In the genomic region with DNA sequence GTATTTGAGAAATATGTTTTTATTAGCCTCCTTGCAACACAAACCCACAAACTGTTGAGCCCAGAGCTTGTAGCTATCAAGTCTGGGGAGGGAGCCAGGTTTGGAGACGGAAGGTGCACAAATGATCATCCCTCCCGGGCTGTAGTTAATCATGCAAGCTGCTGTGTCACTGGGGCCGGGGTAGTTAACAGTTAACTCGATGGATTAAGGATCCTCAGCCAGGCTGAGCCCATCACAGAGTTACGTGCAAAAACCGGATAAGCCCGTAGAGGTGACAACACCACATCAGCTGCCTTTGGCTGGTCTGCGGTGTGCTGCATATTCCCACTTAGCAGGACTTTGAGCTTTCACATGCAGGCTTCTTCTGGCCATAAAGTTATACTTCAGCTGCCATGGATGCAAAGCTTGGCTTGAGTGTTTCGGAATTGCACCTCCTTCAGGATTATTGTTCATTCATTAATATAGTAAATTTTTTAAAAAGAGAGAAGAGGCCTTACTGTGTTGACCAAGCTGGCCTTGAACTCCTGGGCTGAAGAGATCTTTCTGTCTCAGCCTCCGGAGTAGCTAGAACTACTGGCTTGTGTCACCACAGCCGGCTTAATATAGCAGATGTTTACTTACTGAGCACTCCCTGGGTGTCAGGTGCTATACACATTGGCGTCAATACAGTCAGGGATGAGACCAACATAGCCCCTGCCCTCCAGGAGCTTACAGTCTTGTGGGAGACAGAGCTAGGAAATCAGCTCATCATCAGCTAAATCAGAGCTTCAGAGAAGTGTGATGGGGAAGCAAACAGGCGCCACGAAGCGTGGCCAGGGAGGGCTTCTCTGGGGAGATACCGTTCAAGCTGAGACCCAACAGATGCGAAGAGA, we compare ENCODE assay signal across 9 cellular contexts.
DNase-seq lines count a peak whose midpoint lies in the region; ATAC-seq and TF ChIP-seq lines count a peak whose summit lies in the region.
"Had no signal": no experiment of that assay in that cellular context is flagged by ENCODE, and none has a peak within 500 bp of the region (broad histone marks: within the 10 kb centered on the region; RNA-seq: fewer than 3 reads in every experiment).

No MANE protein-coding gene starts in this region.

- no peaks in the 10 kb centered on the region for H3K27me3 ChIP-seq in stomach
- H3K27me3 ChIP-seq in CD8-positive, alpha-beta memory T cell (ENCODE audit: insufficient read depth, low read length, poor library complexity, severe bottlenecking), result no peaks in the 10 kb centered on the region

- CTCF ChIA-PET in CD8-positive, alpha-beta memory T cell (lab: Charles Lee), result interaction anchor here (0.9 to 1.0 kb wide), 2 partner anchors 11 to 40 kb away, joined by 3 to 4 read pairs; no protein-coding TSS in a partner anchor

- peaks cover 11 to 20% (median 20%) of the 10 kb centered on the region in 3 donors for H3K4me1 Mint-ChIP-seq in CD8-positive, alpha-beta memory T cell

- peak overlapping the region in 1 of 8 donors; percentile 22 for H3K27ac Mint-ChIP-seq in CD8-positive, alpha-beta memory T cell

- H3K27me3 Mint-ChIP-seq in CD8-positive, alpha-beta memory T cell, result no peaks in the 10 kb centered on the region

- ATAC-seq in left ventricle myocardium superior, result peak; percentile 7
- ATAC-seq in GM18520 (IDR thresholded peaks at IDR 0.05; ENCODE audit: unreplicated experiment), result no peak

- H3K9me3 ChIP-seq in stomach, result no peaks in the 10 kb centered on the region
- no peaks in the 10 kb centered on the region for H3K9me3 ChIP-seq in CD8-positive, alpha-beta memory T cell (ENCODE audit: low read length)

- no peak for TF ChIP-seq CTCF in stomach (IDR thresholded peaks at IDR 0.05)

- peaks cover 15 to 49% (median 31%) of the 10 kb centered on the region in 4 donors for H3K4me1 ChIP-seq in stomach
- peaks cover 18% of the 10 kb centered on the region for H3K4me1 ChIP-seq in CD8-positive, alpha-beta memory T cell (ENCODE audit: insufficient read depth, low read length)

- H3K27ac ChIP-seq in stomach, result peak overlapping the region in 4 of 5 donors; percentile 69 to 77 (median 74)
- no peak overlapping the region for H3K27ac ChIP-seq in CD8-positive, alpha-beta memory T cell (ENCODE audit: low read depth, low read length)
- H3K27ac ChIP-seq: 22Rv1 had no signal

- no peak for TF ChIP-seq POLR2A in stomach (IDR thresholded peaks at IDR 0.05)

- no peak for TF ChIP-seq EP300 in stomach (IDR thresholded peaks at IDR 0.05)

- peaks cover 5 to 62% (median 24%) of the 10 kb centered on the region in 3 donors for H3K36me3 Mint-ChIP-seq in CD8-positive, alpha-beta memory T cell

- no peak overlapping the region for H3K4me3 Mint-ChIP-seq in CD8-positive, alpha-beta memory T cell

- intact Hi-C loops in left ventricle myocardium superior (cut with micrococcal nuclease) (no loop called here), stomach (cut with DNase I; ENCODE audit: low total_unique reads) (no loop called here)

- H3K9me3 Mint-ChIP-seq in CD8-positive, alpha-beta memory T cell, result no peaks in the 10 kb centered on the region

- POLR2A ChIA-PET in CD8-positive, alpha-beta memory T cell (lab: Charles Lee), result no interaction called here

- H3K36me3 ChIP-seq in stomach, result peaks cover 0 to 7% (median 5%) of the 10 kb centered on the region in 4 donors
- peaks cover 3% of the 10 kb centered on the region for H3K36me3 ChIP-seq in CD8-positive, alpha-beta memory T cell (ENCODE audit: insufficient read depth, low read length)

- WGBS in stomach, 5 donors, result 64 to 84% (median 76%) methylated on average over 17 of the region's 17 CpGs

- no peak overlapping the region for H3K4me3 ChIP-seq in stomach
- H3K4me3 ChIP-seq in CD8-positive, alpha-beta memory T cell (ENCODE audit: low read length), result no peak overlapping the region

- DNase-seq in DMS 273 (lab: John Stamatoyannopoulos, UW; ENCODE audit: unreplicated experiment) (peak; percentile 8), DMS 273 treated with DMSO at 0.1 percent for 48 hours (lab: John Stamatoyannopoulos, UW) (no peak), SIG-M5 (lab: John Stamatoyannopoulos, UW) (peak; percentile 88), left ventricle myocardium superior (no peak), stomach (no peak)
- no peak for DNase-seq in activated CD4-positive, CD25-positive, alpha-beta regulatory T cell treated with anti-CD3 and anti-CD28 coated beads, Interleukin-2, amount 50 U/mL, for 72 hours
- DNase-seq in CD8-positive, alpha-beta memory T cell, result no peak

Comparison
In these comparisons a context has a peak if more than half of its experiments do, and no peak if none do; other contexts are left out.
1. DNase-seq: peak in DMS 273 (single experiment) and SIG-M5 (single experiment); none in DMS 273 treated with DMSO at 0.1 percent for 48 hours (single experiment), left ventricle myocardium superior (single experiment), stomach (single experiment), activated CD4-positive, CD25-positive, alpha-beta regulatory T cell treated with anti-CD3 and anti-CD28 coated beads, Interleukin-2, amount 50 U/mL, for 72 hours (single experiment) and CD8-positive, alpha-beta memory T cell (0 of 5).